ENCODE assay signal across 20 cellular contexts in the genomic region with DNA sequence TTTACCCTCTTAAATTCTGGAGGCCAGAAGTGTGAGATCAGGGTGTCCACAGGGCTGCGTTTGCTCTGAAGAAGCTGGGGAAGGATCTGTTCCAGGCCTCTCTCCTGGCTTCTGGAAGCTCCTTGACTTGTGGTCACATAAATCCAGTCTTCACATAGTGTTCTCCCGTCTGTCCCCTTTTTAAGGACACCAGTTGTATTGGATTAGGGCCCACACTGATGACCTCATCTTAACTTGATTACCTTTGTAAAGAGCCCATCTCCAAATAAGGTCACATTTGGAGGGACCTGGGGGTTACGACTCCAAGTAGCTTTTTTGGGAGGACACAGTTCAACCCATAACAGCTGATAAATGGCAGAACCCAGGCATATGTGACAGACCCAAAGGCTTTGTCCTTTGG. TPM values are rescaled to one million over a fixed set of nuclear protein-coding genes. Genes with fewer than 3 reads are reported as not detected.
DNase-seq lines count a peak whose midpoint lies in the region; ATAC-seq and TF ChIP-seq lines count a peak whose summit lies in the region.
"Had no signal": no experiment of that assay in that cellular context is flagged by ENCODE, and none has a peak within 500 bp of the region (broad histone marks: within the 10 kb centered on the region; RNA-seq: fewer than 3 reads in every experiment).

No MANE protein-coding gene starts in this region.

- DNase-seq in NCI-H2029 treated with DMSO at 0.1 percent for 48 hours (lab: John Stamatoyannopoulos, UW), result peak; percentile 27
- no peak for DNase-seq in glutamatergic neuron
- peak; percentile 93 for DNase-seq in sigmoid colon
- no peak for DNase-seq in mucosa of descending colon
- no peak for DNase-seq in breast epithelium (ENCODE audit: low spot score in 2 of 2)
- DNase-seq in COLO829 (ENCODE audit: low spot score), result no peak
- DNase-seq in AML-193 (lab: John Stamatoyannopoulos, UW), result no peak
- DNase-seq: activated CD8-positive, alpha-beta T cell treated with anti-CD3 and anti-CD28 coated beads for 36 hours; cortex of kidney; head of caudate nucleus; KG1; midbrain; NCI-H526 treated with DMSO at 0.1 percent for 48 hours; stimulated activated CD4-positive, alpha-beta T cell treated with anti-CD3 and anti-CD28 coated beads, Interleukin-4, amount 100 ng/mL, for 24 hours; stimulated activated naive CD4-positive, alpha-beta T cell treated with Interleukin-2 at 50 U/mL for 16 hours; SW 1271; thyroid gland had no signal

- H3K36me3 ChIP-seq in sigmoid colon (no peaks in the 10 kb centered on the region), mucosa of descending colon (ENCODE audit: low read depth) (no peaks in the 10 kb centered on the region), breast epithelium (no peaks in the 10 kb centered on the region)
- H3K36me3 ChIP-seq: thyroid gland had no signal

- peaks cover 4% of the 10 kb centered on the region for H3K4me1 Mint-ChIP-seq in glutamatergic neuron (ENCODE audit: low read depth, unreplicated experiment)

- peak; percentile 98 to 100 (median 100) for TF ChIP-seq EP300 in sigmoid colon (IDR thresholded peaks at IDR 0.05)

- H3K9me3 ChIP-seq in sigmoid colon, result no peaks in the 10 kb centered on the region
- H3K9me3 ChIP-seq in mucosa of descending colon, result no peaks in the 10 kb centered on the region
- H3K9me3 ChIP-seq in breast epithelium, result no peaks in the 10 kb centered on the region
- H3K9me3 ChIP-seq: thyroid gland had no signal

- H3K27me3 ChIP-seq in sigmoid colon (no peaks in the 10 kb centered on the region), breast epithelium (no peaks in the 10 kb centered on the region)
- H3K27me3 ChIP-seq: thyroid gland had no signal

- no peaks in the 10 kb centered on the region for H3K36me3 Mint-ChIP-seq in glutamatergic neuron (ENCODE audit: unreplicated experiment)

- TF ChIP-seq POLR2A in sigmoid colon (IDR thresholded peaks at IDR 0.05), result no peak
- no peak for TF ChIP-seq POLR2A in breast epithelium (IDR thresholded peaks at IDR 0.05)

- H3K27me3 Mint-ChIP-seq in glutamatergic neuron (ENCODE audit: unreplicated experiment), result peaks cover 1% of the 10 kb centered on the region

- intact Hi-C loops in sigmoid colon (cut with DNase I) (loop anchor here (1.0 to 5.0 kb wide), 3 partner anchors 21 to 330 kb away; no protein-coding TSS in a partner anchor), mucosa of descending colon (cut with DNase I, micrococcal nuclease) (no loop called here), breast epithelium (cut with DNase I; ENCODE audit: low total_unique reads) (loop anchor here (5.0 kb wide), 1 partner anchor 127 kb away; no protein-coding TSS in a partner anchor)

- H3K4me3 Mint-ChIP-seq in glutamatergic neuron (ENCODE audit: unreplicated experiment), result peak overlapping the region; percentile 33
- H3K4me3 Mint-ChIP-seq: activated CD8-positive, alpha-beta T cell treated with anti-CD3 and anti-CD28 coated beads for 36 hours had no signal

- peaks cover 2% of the 10 kb centered on the region for H3K9me3 Mint-ChIP-seq in glutamatergic neuron (ENCODE audit: unreplicated experiment)
- H3K9me3 Mint-ChIP-seq: activated CD8-positive, alpha-beta T cell treated with anti-CD3 and anti-CD28 coated beads for 36 hours had no signal

- 73 to 76% methylated on average over 3 of the region's 3 CpGs for WGBS in sigmoid colon, 2 donors

- ATAC-seq in mucosa of descending colon, result no peak
- ATAC-seq: Right ventricle myocardium inferior had no signal

- peak overlapping the region; percentile 68 for H3K27ac Mint-ChIP-seq in glutamatergic neuron (ENCODE audit: unreplicated experiment)
- H3K27ac Mint-ChIP-seq: activated CD8-positive, alpha-beta T cell treated with anti-CD3 and anti-CD28 coated beads for 36 hours had no signal

- peak overlapping the region in 1 of 4 donors; percentile 0 for H3K4me3 ChIP-seq in sigmoid colon
- H3K4me3 ChIP-seq in mucosa of descending colon, result no peak overlapping the region
- H3K4me3 ChIP-seq in breast epithelium, result no peak overlapping the region
- H3K4me3 ChIP-seq: thyroid gland had no signal

- H3K4me1 ChIP-seq in sigmoid colon, result peaks cover 3 to 41% (median 32%) of the 10 kb centered on the region in 4 donors
- H3K4me1 ChIP-seq in mucosa of descending colon (ENCODE audit: low read depth), result no peaks in the 10 kb centered on the region
- H3K4me1 ChIP-seq in breast epithelium, result no peaks in the 10 kb centered on the region
- H3K4me1 ChIP-seq: thyroid gland had no signal

- TF ChIP-seq CTCF in C4-2B (conservative IDR thresholded peaks at IDR 0.05), result no peak
- TF ChIP-seq CTCF in glutamatergic neuron (IDR thresholded peaks at IDR 0.05; ENCODE audit: partially characterized antibody, unreplicated experiment), result no peak
- no peak for TF ChIP-seq CTCF in sigmoid colon (IDR thresholded peaks at IDR 0.05)
- no peak for TF ChIP-seq CTCF in mucosa of descending colon (IDR thresholded peaks at IDR 0.05)
- TF ChIP-seq CTCF in breast epithelium (IDR thresholded peaks at IDR 0.05), result no peak

- H3K27ac ChIP-seq in C4-2B (peak overlapping the region; percentile 17; the same call in 1 of the 2 replicates), sigmoid colon (peak overlapping the region; percentile 48 to 95 (median 92)), breast epithelium (peak overlapping the region in 1 of 2 donors; percentile 38)
- H3K27ac ChIP-seq: thyroid gland had no signal

RNA-seq across cellular contexts. Expression of a gene that starts 20.0 kb away (rescaled TPM):
- total RNA-seq in glutamatergic neuron (ENCODE audit: unreplicated experiment) (4.8 TPM), sigmoid colon (10 to 100 TPM; 33.9 to 94.1 (median 39.6) TPM), mucosa of descending colon (100 to 1,000 TPM in 1 of 3 donors, 10 to 100 TPM in 2; 65.7 to 183 (median 78.0) TPM), breast epithelium (100 to 1,000 TPM in 1 of 3 donors, 10 to 100 TPM in 1, not detected in 1; 43.9 to 106 TPM)
- 10 to 100 TPM; 29.6 to 86.6 (median 65.5) TPM for polyA plus RNA-seq in sigmoid colon
- total RNA-seq: fibroblast of lung had no signal
- polyA plus RNA-seq: fibroblast of lung had no signal

RNA-seq across cellular contexts. Expression of a gene that starts 33.6 kb away (rescaled TPM):
- total RNA-seq in glutamatergic neuron (ENCODE audit: unreplicated experiment), result 55.5 TPM
- total RNA-seq in sigmoid colon, result 10 to 100 TPM; 49.7 to 66.7 (median 56.1) TPM
- 10 to 100 TPM; 33.0 to 98.7 (median 43.0) TPM for polyA plus RNA-seq in sigmoid colon
- 100 to 1,000 TPM in 2 of 3 donors, 10 to 100 TPM in 1; 92.1 to 137 (median 124) TPM for total RNA-seq in mucosa of descending colon
- 100 to 1,000 TPM in 1 of 3 donors, 10 to 100 TPM in 2; 74.1 to 103 (median 76.7) TPM for total RNA-seq in breast epithelium

RNA-seq across cellular contexts. Expression of a gene that starts 41.4 kb away (rescaled TPM):
- total RNA-seq in glutamatergic neuron (ENCODE audit: unreplicated experiment), result 4.1 TPM
- total RNA-seq in sigmoid colon, result 100 to 1,000 TPM in 3 of 4 donors, 10 to 100 TPM in 1; 99.7 to 111 (median 103) TPM
- polyA plus RNA-seq in sigmoid colon, result 100 to 1,000 TPM; 112 to 174 (median 137) TPM
- total RNA-seq in mucosa of descending colon, result 100 to 1,000 TPM; 108 to 125 (median 124) TPM
- 10 to 100 TPM; 32.2 to 49.2 (median 44.5) TPM for total RNA-seq in breast epithelium

Comparison
In these comparisons a context has a peak if more than half of its experiments do, and no peak if none do; other contexts are left out.
1. DNase-seq: peak in NCI-H2029 treated with DMSO at 0.1 percent for 48 hours (single experiment) and sigmoid colon (single experiment); none in glutamatergic neuron (single experiment), mucosa of descending colon (0 of 3), breast epithelium (0 of 2), COLO829 (single experiment) and AML-193 (0 of 2).
2. intact Hi-C loops: an anchor here in sigmoid colon (1.0 to 5.0 kb wide) and breast epithelium (5.0 kb wide); none called in mucosa of descending colon.